In the genomic region with DNA sequence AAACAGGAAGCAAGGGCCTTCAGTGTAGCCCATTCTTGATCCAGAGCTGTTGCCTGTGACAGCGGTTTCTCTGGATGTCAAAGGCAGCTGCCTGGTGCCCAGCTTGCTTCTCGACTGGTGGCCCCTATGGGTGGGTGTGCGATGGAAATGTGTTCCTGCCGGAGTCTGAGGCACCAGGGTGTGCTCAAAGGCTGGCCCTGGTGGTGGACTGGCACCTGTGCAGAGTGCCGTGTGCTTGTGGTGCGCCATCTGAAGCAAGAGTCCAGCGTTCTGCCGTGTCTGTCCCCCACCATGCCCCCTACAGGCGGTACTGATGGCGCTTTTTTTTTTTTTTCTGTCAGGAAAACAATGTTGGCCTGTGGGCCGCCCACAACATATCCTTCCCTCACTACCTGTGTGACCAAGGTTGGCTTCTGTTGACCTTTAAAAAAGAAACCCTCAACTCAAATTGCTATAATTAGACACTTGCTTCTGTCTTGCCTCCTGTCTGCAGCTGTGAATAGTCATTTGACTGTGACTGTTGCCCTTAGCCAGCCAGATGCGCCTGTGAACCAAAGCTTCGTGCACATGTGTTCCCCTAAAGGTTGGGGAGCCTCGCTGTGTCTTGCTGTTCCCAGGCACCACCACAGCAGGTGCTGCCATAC, we compare ENCODE assay signal across 8 cellular contexts. TPM values are rescaled to one million over a fixed set of nuclear protein-coding genes. Genes with fewer than 3 reads are reported as not detected.
DNase-seq lines count a peak whose midpoint lies in the region; ATAC-seq and TF ChIP-seq lines count a peak whose summit lies in the region.

No MANE protein-coding gene starts in this region.

- TF ChIP-seq EP300 in esophagus muscularis mucosa (IDR thresholded peaks at IDR 0.05): no peak

- H3K79me2 ChIP-seq in smooth muscle cell (ENCODE audit: low read depth): peaks cover 9% of the 10 kb centered on the region

- no peaks in the 10 kb centered on the region for H3K9me3 ChIP-seq in CD8-positive, alpha-beta memory T cell (ENCODE audit: low read length)
- H3K9me3 ChIP-seq in SK-N-MC (ENCODE audit: low read depth, low read length): no peaks in the 10 kb centered on the region
- H3K9me3 ChIP-seq in smooth muscle cell (replicated peaks; ENCODE audit: low read depth): no peaks in the 10 kb centered on the region
- no peaks in the 10 kb centered on the region for H3K9me3 ChIP-seq in esophagus muscularis mucosa

- peak in 3 of 5 donors; percentile 35 to 57 (median 39) for DNase-seq in CD8-positive, alpha-beta memory T cell
- DNase-seq in SK-N-MC (ENCODE audit: low read depth, low spot score) (no peak), fibroblast of mammary gland (ENCODE audit: low read depth) (peak; percentile 38), smooth muscle cell (lab: John Stamatoyannopoulos, UW; ENCODE audit: unreplicated experiment) (no peak), esophagus muscularis mucosa (ENCODE audit: extremely low spot score) (no peak)
- no peak for DNase-seq in activated effector memory CD4-positive, alpha-beta T cell treated with anti-CD3 and anti-CD28 coated beads, Interleukin-2, amount 50 U/mL, for 16 hours

- peak; percentile 47 for TF ChIP-seq CTCF in fibroblast of mammary gland (conservative IDR thresholded peaks at IDR 0.05; ENCODE audit: control insufficient read depth, insufficient read depth, low read depth, low read length)
- peak; percentile 29 for TF ChIP-seq CTCF in smooth muscle cell (IDR thresholded peaks at IDR 0.05; ENCODE audit: borderline replicate concordance, insufficient read depth, poor library complexity, severe bottlenecking)
- TF ChIP-seq CTCF in esophagus muscularis mucosa (IDR thresholded peaks at IDR 0.05): peak in 1 of 3 experiments; percentile 31

- H3K36me3 ChIP-seq in CD8-positive, alpha-beta memory T cell (ENCODE audit: insufficient read depth, low read length): peaks cover 66% of the 10 kb centered on the region
- H3K36me3 ChIP-seq in SK-N-MC (ENCODE audit: insufficient read depth, low read length) (peaks cover 86% of the 10 kb centered on the region), smooth muscle cell (ENCODE audit: low read depth) (no peaks in the 10 kb centered on the region), esophagus muscularis mucosa (peaks cover 53 to 98% (median 97%) of the 10 kb centered on the region in 4 donors)

- no peaks in the 10 kb centered on the region for H3K9me3 Mint-ChIP-seq in CD8-positive, alpha-beta memory T cell

- H2AFZ ChIP-seq in smooth muscle cell (ENCODE audit: low read depth): no peak overlapping the region

- H3F3A ChIP-seq in smooth muscle cell (ENCODE audit: low read depth): no peaks in the 10 kb centered on the region

- ATAC-seq in HG03135 (IDR thresholded peaks at IDR 0.05; ENCODE audit: unreplicated experiment): no peak

- no peak overlapping the region for H3K4me3 ChIP-seq in CD8-positive, alpha-beta memory T cell (ENCODE audit: low read length)
- H3K4me3 ChIP-seq in SK-N-MC: no peak overlapping the region
- H3K4me3 ChIP-seq in fibroblast of mammary gland (ENCODE audit: control insufficient read depth, low read depth, low read length): no peak overlapping the region
- H3K4me3 ChIP-seq in smooth muscle cell: no peak overlapping the region
- H3K4me3 ChIP-seq in esophagus muscularis mucosa: no peak overlapping the region

- H4K20me1 ChIP-seq in smooth muscle cell (ENCODE audit: low read depth): peaks cover 13% of the 10 kb centered on the region

- peak overlapping the region in 1 of 7 donors; percentile 3 for H3K4me3 Mint-ChIP-seq in CD8-positive, alpha-beta memory T cell

- CTCF ChIA-PET in CD8-positive, alpha-beta memory T cell (lab: Charles Lee): interaction anchor here (0.9 to 1.5 kb wide), 6 partner anchors 10 to 255 kb away, joined by 3 to 7 read pairs (median 3); no protein-coding TSS in a partner anchor

- WGBS in smooth muscle cell (ENCODE audit: low lambda C conversion rate): 84% methylated on average over 14 of the region's 14 CpGs
- 64% methylated on average over 14 of the region's 14 CpGs for WGBS in esophagus muscularis mucosa

- no peak overlapping the region for H3K4me2 ChIP-seq in smooth muscle cell

- H3K27ac ChIP-seq in CD8-positive, alpha-beta memory T cell (ENCODE audit: low read depth, low read length): no peak overlapping the region
- peak overlapping the region; percentile 67 for H3K27ac ChIP-seq in SK-N-MC
- H3K27ac ChIP-seq in smooth muscle cell (ENCODE audit: low read depth): no peak overlapping the region
- H3K27ac ChIP-seq in esophagus muscularis mucosa (replicated peaks in 1 of 4): no peak overlapping the region

- POLR2A ChIA-PET in CD8-positive, alpha-beta memory T cell (lab: Charles Lee): interaction anchor here (1.0 to 1.1 kb wide), 2 partner anchors 10 kb away, joined by 3 read pairs; no protein-coding TSS in a partner anchor

- no peaks in the 10 kb centered on the region for H3K27me3 ChIP-seq in CD8-positive, alpha-beta memory T cell (ENCODE audit: insufficient read depth, low read length, poor library complexity, severe bottlenecking)
- H3K27me3 ChIP-seq in smooth muscle cell (ENCODE audit: low read depth): no peaks in the 10 kb centered on the region
- no peaks in the 10 kb centered on the region for H3K27me3 ChIP-seq in esophagus muscularis mucosa

- intact Hi-C loops in esophagus muscularis mucosa (cut with DNase I): no loop called here

- peaks cover 14 to 27% (median 15%) of the 10 kb centered on the region in 3 donors for H3K4me1 Mint-ChIP-seq in CD8-positive, alpha-beta memory T cell

- H3K9ac ChIP-seq in SK-N-MC (ENCODE audit: insufficient read length) (no peak overlapping the region), smooth muscle cell (ENCODE audit: low read depth) (no peak overlapping the region)

- H3K27me3 Mint-ChIP-seq in CD8-positive, alpha-beta memory T cell: no peaks in the 10 kb centered on the region

- peaks cover 0 to 78% (median 5%) of the 10 kb centered on the region in 3 donors for H3K36me3 Mint-ChIP-seq in CD8-positive, alpha-beta memory T cell

- peaks cover 10% of the 10 kb centered on the region for H3K4me1 ChIP-seq in CD8-positive, alpha-beta memory T cell (ENCODE audit: insufficient read depth, low read length)
- peaks cover under 1% of the 10 kb centered on the region for H3K4me1 ChIP-seq in smooth muscle cell (ENCODE audit: low read depth)
- peaks cover 10 to 18% (median 12%) of the 10 kb centered on the region in 4 donors for H3K4me1 ChIP-seq in esophagus muscularis mucosa

- TF ChIP-seq POLR2A in GM19193 (IDR thresholded peaks at IDR 0.05; ENCODE audit: extremely low read depth, insufficient read depth, insufficient read length) (peak; percentile 39), esophagus muscularis mucosa (IDR thresholded peaks at IDR 0.05; ENCODE audit: low read depth) (no peak)

- H3K27ac Mint-ChIP-seq in CD8-positive, alpha-beta memory T cell: peak overlapping the region; percentile 63 to 86 (median 78)

RNA-seq across cellular contexts. Expression of a gene that starts 4.7 kb away (rescaled TPM):
- total RNA-seq in CD8-positive, alpha-beta memory T cell: 100 to 1,000 TPM; 436 to 459 TPM
- 102 TPM for polyA plus RNA-seq in CD8-positive, alpha-beta memory T cell
- total RNA-seq in smooth muscle cell: 278 and 331 TPM in 2 replicates
- 196 and 235 TPM in 2 replicates for polyA plus RNA-seq in smooth muscle cell
- total RNA-seq in esophagus muscularis mucosa: 100 to 1,000 TPM; 116 to 180 (median 140) TPM

RNA-seq across cellular contexts. Expression of a gene that starts 5.9 kb away (rescaled TPM):
- total RNA-seq in CD8-positive, alpha-beta memory T cell: 100 to 1,000 TPM; 108 to 121 TPM
- 35.6 TPM for polyA plus RNA-seq in CD8-positive, alpha-beta memory T cell
- total RNA-seq in smooth muscle cell (21.1 and 25.9 TPM in 2 replicates), esophagus muscularis mucosa (10 to 100 TPM; 34.0 to 36.7 (median 35.0) TPM)
- polyA plus RNA-seq in smooth muscle cell: 32.1 and 38.9 TPM in 2 replicates

RNA-seq across cellular contexts. Expression of a gene that starts 20.4 kb away (rescaled TPM):
- total RNA-seq in CD8-positive, alpha-beta memory T cell: 10 to 100 TPM; 74.7 to 80.7 TPM
- 4.4 TPM for polyA plus RNA-seq in CD8-positive, alpha-beta memory T cell
- total RNA-seq in smooth muscle cell: 5.2 and 12.7 TPM in 2 replicates
- 53.9 and 67.0 TPM in 2 replicates for polyA plus RNA-seq in smooth muscle cell
- 10 to 100 TPM; 11.8 to 33.2 (median 23.8) TPM for total RNA-seq in esophagus muscularis mucosa

RNA-seq across cellular contexts. Expression of a gene that starts 31.1 kb away (rescaled TPM):
- total RNA-seq in CD8-positive, alpha-beta memory T cell: 10 to 100 TPM; 68.6 to 73.8 TPM
- polyA plus RNA-seq in CD8-positive, alpha-beta memory T cell: 10.6 TPM
- 9.7 and 10.3 TPM in 2 replicates for total RNA-seq in smooth muscle cell
- 6.5 and 14.6 TPM in 2 replicates for polyA plus RNA-seq in smooth muscle cell
- total RNA-seq in esophagus muscularis mucosa: 10 to 100 TPM; 16.9 to 26.6 (median 19.6) TPM

RNA-seq across cellular contexts. Expression of a gene that starts 39.7 kb away (rescaled TPM):
- not detected for total RNA-seq in CD8-positive, alpha-beta memory T cell
- not detected for polyA plus RNA-seq in CD8-positive, alpha-beta memory T cell
- total RNA-seq in smooth muscle cell (not detected in 2 replicates), esophagus muscularis mucosa (1 to 10 TPM in 1 of 4 donors, under 1 TPM in 3; 0.17 to 1.4 (median 0.64) TPM)
- polyA plus RNA-seq in smooth muscle cell: not detected in 2 replicates

Comparison
In these comparisons a context has a peak if more than half of its experiments do, and no peak if none do; other contexts are left out.
1. DNase-seq: peak in CD8-positive, alpha-beta memory T cell (3 of 5) and fibroblast of mammary gland (single experiment); none in SK-N-MC (single experiment), smooth muscle cell (single experiment), activated effector memory CD4-positive, alpha-beta T cell treated with anti-CD3 and anti-CD28 coated beads, Interleukin-2, amount 50 U/mL, for 16 hours (single experiment) and esophagus muscularis mucosa (single experiment).